14 cellular contexts compared by ENCODE assay signal in the genomic region with DNA sequence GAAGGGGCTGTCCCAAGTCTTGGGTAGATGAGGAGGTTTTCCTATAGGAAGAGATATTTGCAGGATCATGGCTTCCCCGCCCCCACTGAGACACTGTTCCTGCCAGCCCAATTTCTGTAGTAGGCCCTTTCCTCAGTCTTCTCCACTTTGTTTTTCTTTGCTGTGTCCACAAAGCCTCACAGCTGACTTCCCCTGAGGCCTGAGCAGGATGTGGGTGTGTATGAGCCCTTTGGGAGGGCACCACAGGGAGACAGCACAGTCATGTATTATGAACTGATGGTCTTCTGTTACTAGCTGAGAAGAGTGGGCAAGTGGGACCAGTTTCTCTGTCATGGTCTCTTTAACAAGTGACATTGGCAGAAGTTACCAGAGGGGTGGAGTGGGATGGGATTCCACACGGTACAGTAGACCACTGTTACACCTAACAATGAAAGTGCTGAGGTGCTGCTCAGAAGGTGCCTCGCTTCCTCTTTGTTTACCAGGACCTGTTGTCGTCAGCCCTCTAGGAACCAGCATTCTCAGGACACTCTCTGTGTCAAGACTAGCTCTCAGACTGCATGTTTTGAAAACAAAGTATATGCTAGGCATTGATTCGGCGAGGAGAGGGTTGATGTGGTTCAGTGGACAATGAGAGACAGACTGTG.
DNase-seq lines count a peak whose midpoint lies in the region; ATAC-seq, FAIRE-seq and TF ChIP-seq lines count a peak whose summit lies in the region.
"Had no signal": no experiment of that assay in that cellular context is flagged by ENCODE, and none has a peak within 500 bp of the region (broad histone marks: within the 10 kb centered on the region; RNA-seq: fewer than 3 reads in every experiment).

No MANE protein-coding gene starts in this region.

- no peaks in the 10 kb centered on the region for H3K27me3 ChIP-seq in GM12878 (replicated peaks in 1 of 2; ENCODE audit: control insufficient read depth in 2 of 2, insufficient read depth in 2 of 2, low read length in 1 of 2)

- CTCF ChIA-PET in GM12878 (lab: Yijun Ruan, JAX), result interaction anchor here (1.0 to 2.0 kb wide), 3 partner anchors 10 to 137 kb away, joined by 3 to 7 read pairs (median 6); no protein-coding TSS in a partner anchor

- no peak for TF ChIP-seq POLR2A in GM12878 (IDR thresholded peaks at IDR 0.05; ENCODE audit: low read depth, low read length)

- POLR2A ChIA-PET in GM12878 (lab: Charles Lee), result no interaction called here

- SMC1A ChIA-PET in GM12878 (lab: Charles Lee; ENCODE audit: uncharacterized antibody, unreplicated experiment), result interaction anchor here (0.8 to 1.4 kb wide), 5 partner anchors 9 to 138 kb away, joined by 3 to 5 read pairs (median 4); no protein-coding TSS in a partner anchor

- DNase-seq in GM12878 (ENCODE audit: low read depth, low spot score), result no peak
- DNase-seq in germinal center (ENCODE audit: low spot score), result no peak
- DNase-seq in stimulated activated CD4-positive, alpha-beta T cell treated with anti-CD3 and anti-CD28 coated beads, Interleukin-15, amount 100 ng/mL, for 24 hours, result no peak
- no peak for DNase-seq in HuH-7.5 (ENCODE audit: low spot score)
- DNase-seq in ureter (ENCODE audit: low spot score), result no peak
- DNase-seq: activated CD4-positive, CD25-positive, alpha-beta regulatory T cell; activated gamma-delta T cell treated with Interleukin-2 at 50 U/mL for 16 hours; CD8-positive, alpha-beta T cell; kidney; stimulated activated naive CD4-positive, alpha-beta T cell had no signal

- no peak overlapping the region for H3K4me3 ChIP-seq in GM12878

- H3K4me2 ChIP-seq in GM12878 (ENCODE audit: control insufficient read depth, insufficient read depth), result peak overlapping the region; percentile 27; the same call in 1 of the 2 replicates
- H3K4me2 ChIP-seq: KMS-11 had no signal

- H3K9ac ChIP-seq in GM12878 (ENCODE audit: control insufficient read depth, insufficient read depth, low read length), result no peak overlapping the region
- H3K9ac ChIP-seq: KMS-11 had no signal

- no peak for TF ChIP-seq EP300 in GM12878 (IDR thresholded peaks at IDR 0.05; ENCODE audit: borderline replicate concordance in 1 of 2, control insufficient read depth in 1 of 2, low read depth in 2 of 2, low read length in 2 of 2)

- no peaks in the 10 kb centered on the region for H4K20me1 ChIP-seq in GM12878 (ENCODE audit: control insufficient read depth, insufficient read depth)

- intact Hi-C loops in GM12878 (cut with micrococcal nuclease; ENCODE audit: unreplicated experiment), result no loop called here

- no peak for TF ChIP-seq CTCF in GM12878 (IDR thresholded peaks at IDR 0.05 in 2 of 3, conservative IDR thresholded peaks at IDR 0.05 in 1 of 3; ENCODE audit: control insufficient read depth in 2 of 3, extremely low read depth in 1 of 3, insufficient read depth in 1 of 3, low read depth in 3 of 3, low read length in 3 of 3)

- no peak for TF ChIP-seq RAD21 in GM12878 (IDR thresholded peaks at IDR 0.05; ENCODE audit: insufficient read depth, low read depth, low read length)

- no peaks in the 10 kb centered on the region for H3K36me3 ChIP-seq in GM12878 (ENCODE audit: control insufficient read depth in 2 of 2, insufficient read depth in 2 of 2, low read length in 1 of 2)

- peak overlapping the region; percentile 15 for H2AFZ ChIP-seq in GM12878 (ENCODE audit: control insufficient read depth, low read depth, low read length)

- WGBS in GM12878 (ENCODE audit: insufficient coverage, insufficient replicate concordance, low lambda C conversion rate, missing lambda C conversion rate), result 35% methylated on average over 6 of the region's 6 CpGs

- no peak overlapping the region for H3K27ac ChIP-seq in GM12878 (ENCODE audit: control insufficient read depth, insufficient read depth)
- H3K27ac ChIP-seq: KMS-11 had no signal

- peak; percentile 58 for ATAC-seq in GM18508 (IDR thresholded peaks at IDR 0.05; ENCODE audit: insufficient read depth, unreplicated experiment)
- peak; percentile 74 for ATAC-seq in GM21515 (IDR thresholded peaks at IDR 0.05; ENCODE audit: unreplicated experiment)
- peak; percentile 64 for ATAC-seq in HG03159 (IDR thresholded peaks at IDR 0.05; ENCODE audit: unreplicated experiment)
- ATAC-seq in GM12878, result peak; percentile 58
- ATAC-seq: CD8-positive, alpha-beta T cell had no signal

- H3K9me3 ChIP-seq in GM12878 (replicated peaks; ENCODE audit: control insufficient read depth, insufficient read depth, low read length), result peaks cover 2% of the 10 kb centered on the region

- H3K79me2 ChIP-seq in GM12878 (ENCODE audit: control insufficient read depth, insufficient read depth, low read length), result no peaks in the 10 kb centered on the region

- no peak for FAIRE-seq in GM12878 (lab: Jason Lieb, UNC)
- FAIRE-seq: kidney had no signal

- BruUV-seq in GM12878 (replicated peaks; lab: Mats Ljungman, UMichigan), result no TSS peak

- RAD21 ChIA-PET in GM12878 (lab: Charles Lee; ENCODE audit: unreplicated experiment), result interaction anchor here (0.6 kb wide), 1 partner anchor 36 kb away, joined by 3 read pairs; no protein-coding TSS in a partner anchor

- 0 out of 2 replicates have a peak, but pooled peaks cover 4% of the 10 kb centered on the region for H3K4me1 ChIP-seq in GM12878 (ENCODE audit: control insufficient read depth, insufficient read depth, low read length)

- in situ Hi-C loops in GM12878 (cut with MboI), result no loop called here

TF ChIP-seq in GM12878, 131 proteins besides CTCF, POLR2A, EP300 and RAD21:
- TF ChIP-seq SRF (IDR thresholded peaks at IDR 0.05; ENCODE audit: low read depth in 2 of 2, low read length in 2 of 2), result no peak
- TF ChIP-seq RFX5 (IDR thresholded peaks at IDR 0.05; ENCODE audit: low read depth, low read length), result no peak
- TF ChIP-seq GABPA (IDR thresholded peaks at IDR 0.05; ENCODE audit: low read depth), result no peak
- no peak for TF ChIP-seq E2F8 (IDR thresholded peaks at IDR 0.05; ENCODE audit: low read depth, partially characterized antibody)
- TF ChIP-seq FOXK2 (IDR thresholded peaks at IDR 0.05), result no peak
- TF ChIP-seq SMAD5 (IDR thresholded peaks at IDR 0.05; ENCODE audit: low read depth), result no peak
- no peak; the same call in 1 of the 2 replicates for TF ChIP-seq SPI1 (IDR thresholded peaks at IDR 0.05; ENCODE audit: borderline replicate concordance, insufficient read depth, low read depth, low read length)
- TF ChIP-seq LARP7 (IDR thresholded peaks at IDR 0.05), result no peak
- TF ChIP-seq, protein P1, sequence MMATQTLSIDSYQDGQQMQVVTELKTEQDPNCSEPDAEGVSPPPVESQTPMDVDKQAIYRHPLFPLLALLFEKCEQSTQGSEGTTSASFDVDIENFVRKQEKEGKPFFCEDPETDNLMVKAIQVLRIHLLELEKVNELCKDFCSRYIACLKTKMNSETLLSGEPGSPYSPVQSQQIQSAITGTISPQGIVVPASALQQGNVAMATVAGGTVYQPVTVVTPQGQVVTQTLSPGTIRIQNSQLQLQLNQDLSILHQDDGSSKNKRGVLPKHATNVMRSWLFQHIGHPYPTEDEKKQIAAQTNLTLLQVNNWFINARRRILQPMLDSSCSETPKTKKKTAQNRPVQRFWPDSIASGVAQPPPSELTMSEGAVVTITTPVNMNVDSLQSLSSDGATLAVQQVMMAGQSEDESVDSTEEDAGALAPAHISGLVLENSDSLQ (IDR thresholded peaks at IDR 0.05), result no peak
- TF ChIP-seq, protein P2, sequence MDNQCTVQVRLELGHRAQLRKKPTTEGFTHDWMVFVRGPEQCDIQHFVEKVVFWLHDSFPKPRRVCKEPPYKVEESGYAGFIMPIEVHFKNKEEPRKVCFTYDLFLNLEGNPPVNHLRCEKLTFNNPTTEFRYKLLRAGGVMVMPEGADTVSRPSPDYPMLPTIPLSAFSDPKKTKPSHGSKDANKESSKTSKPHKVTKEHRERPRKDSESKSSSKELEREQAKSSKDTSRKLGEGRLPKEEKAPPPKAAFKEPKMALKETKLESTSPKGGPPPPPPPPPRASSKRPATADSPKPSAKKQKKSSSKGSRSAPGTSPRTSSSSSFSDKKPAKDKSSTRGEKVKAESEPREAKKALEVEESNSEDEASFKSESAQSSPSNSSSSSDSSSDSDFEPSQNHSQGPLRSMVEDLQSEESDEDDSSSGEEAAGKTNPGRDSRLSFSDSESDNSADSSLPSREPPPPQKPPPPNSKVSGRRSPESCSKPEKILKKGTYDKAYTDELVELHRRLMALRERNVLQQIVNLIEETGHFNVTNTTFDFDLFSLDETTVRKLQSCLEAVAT (IDR thresholded peaks at IDR 0.05), result no peak
